Comparison of ENCODE assay signal across 1 cellular context in genomic region chr4:25312496-25313193, GRCh38.
TF ChIP-seq lines count a peak whose summit lies in the region.

A gene with protein sequence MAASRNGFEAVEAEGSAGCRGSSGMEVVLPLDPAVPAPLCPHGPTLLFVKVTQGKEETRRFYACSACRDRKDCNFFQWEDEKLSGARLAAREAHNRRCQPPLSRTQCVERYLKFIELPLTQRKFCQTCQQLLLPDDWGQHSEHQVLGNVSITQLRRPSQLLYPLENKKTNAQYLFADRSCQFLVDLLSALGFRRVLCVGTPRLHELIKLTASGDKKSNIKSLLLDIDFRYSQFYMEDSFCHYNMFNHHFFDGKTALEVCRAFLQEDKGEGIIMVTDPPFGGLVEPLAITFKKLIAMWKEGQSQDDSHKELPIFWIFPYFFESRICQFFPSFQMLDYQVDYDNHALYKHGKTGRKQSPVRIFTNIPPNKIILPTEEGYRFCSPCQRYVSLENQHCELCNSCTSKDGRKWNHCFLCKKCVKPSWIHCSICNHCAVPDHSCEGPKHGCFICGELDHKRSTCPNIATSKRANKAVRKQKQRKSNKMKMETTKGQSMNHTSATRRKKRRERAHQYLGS (plus strand): TSS chr4:25312774. CDS start chr4:25312810, 36 bp downstream.

TF ChIP-seq in K562, 482 proteins besides CTCF, POLR2A, EP300 and RAD21 (continued from another document and continues in another):
- TF ChIP-seq, protein P1, sequence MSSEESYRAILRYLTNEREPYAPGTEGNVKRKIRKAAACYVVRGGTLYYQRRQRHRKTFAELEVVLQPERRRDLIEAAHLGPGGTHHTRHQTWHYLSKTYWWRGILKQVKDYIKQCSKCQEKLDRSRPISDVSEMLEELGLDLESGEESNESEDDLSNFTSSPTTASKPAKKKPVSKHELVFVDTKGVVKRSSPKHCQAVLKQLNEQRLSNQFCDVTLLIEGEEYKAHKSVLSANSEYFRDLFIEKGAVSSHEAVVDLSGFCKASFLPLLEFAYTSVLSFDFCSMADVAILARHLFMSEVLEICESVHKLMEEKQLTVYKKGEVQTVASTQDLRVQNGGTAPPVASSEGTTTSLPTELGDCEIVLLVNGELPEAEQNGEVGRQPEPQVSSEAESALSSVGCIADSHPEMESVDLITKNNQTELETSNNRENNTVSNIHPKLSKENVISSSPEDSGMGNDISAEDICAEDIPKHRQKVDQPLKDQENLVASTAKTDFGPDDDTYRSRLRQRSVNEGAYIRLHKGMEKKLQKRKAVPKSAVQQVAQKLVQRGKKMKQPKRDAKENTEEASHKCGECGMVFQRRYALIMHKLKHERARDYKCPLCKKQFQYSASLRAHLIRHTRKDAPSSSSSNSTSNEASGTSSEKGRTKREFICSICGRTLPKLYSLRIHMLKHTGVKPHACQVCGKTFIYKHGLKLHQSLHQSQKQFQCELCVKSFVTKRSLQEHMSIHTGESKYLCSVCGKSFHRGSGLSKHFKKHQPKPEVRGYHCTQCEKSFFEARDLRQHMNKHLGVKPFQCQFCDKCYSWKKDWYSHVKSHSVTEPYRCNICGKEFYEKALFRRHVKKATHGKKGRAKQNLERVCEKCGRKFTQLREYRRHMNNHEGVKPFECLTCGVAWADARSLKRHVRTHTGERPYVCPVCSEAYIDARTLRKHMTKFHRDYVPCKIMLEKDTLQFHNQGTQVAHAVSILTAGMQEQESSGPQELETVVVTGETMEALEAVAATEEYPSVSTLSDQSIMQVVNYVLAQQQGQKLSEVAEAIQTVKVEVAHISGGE (CRISPR knock-in tag; IDR thresholded peaks at IDR 0.05), result peak in 1 of 3 experiments; percentile 67; a peak in 2 of 6 replicates
- TF ChIP-seq KDM2B (CRISPR knock-in tag; IDR thresholded peaks at IDR 0.05) (no peak), ZBTB7A (IDR thresholded peaks at IDR 0.05; ENCODE audit: borderline replicate concordance, control insufficient read depth, low read depth, low read length) (peak; percentile 88), HES1 (IDR thresholded peaks at IDR 0.05; ENCODE audit: low read depth) (no peak), CC2D1A (IDR thresholded peaks at IDR 0.05) (peak; percentile 70; the same call in 1 of the 2 replicates), SETDB1 (IDR thresholded peaks at IDR 0.05; ENCODE audit: low read length) (no peak), GTF2B (IDR thresholded peaks at IDR 0.05; ENCODE audit: extremely low read depth, insufficient read length) (no peak), KLF1 (tag; IDR thresholded peaks at IDR 0.05) (peak; percentile 64; the same call in 1 of the 2 replicates), ZNF507 (tag; conservative IDR thresholded peaks at IDR 0.05) (no peak), CBX8 (IDR thresholded peaks at IDR 0.05; ENCODE audit: borderline replicate concordance, extremely low read depth, low read depth, low read length, poor library complexity, severe bottlenecking) (no peak), TEAD1 (CRISPR knock-in tag; IDR thresholded peaks at IDR 0.05) (peak; percentile 95 to 96), FOXM1 (IDR thresholded peaks at IDR 0.05; ENCODE audit: low read depth) (peak; percentile 26; the same call in 1 of the 2 replicates), FOXM1 (CRISPR knock-in tag; IDR thresholded peaks at IDR 0.05; ENCODE audit: low read depth) (no peak; the same call in 1 of the 2 replicates), TAF7 (tag; IDR thresholded peaks at IDR 0.05) (peak; percentile 90), SNIP1 (IDR thresholded peaks at IDR 0.05; ENCODE audit: low read depth) (peak; percentile 99), NCOA2 (IDR thresholded peaks at IDR 0.05; ENCODE audit: partially characterized antibody in 2 of 2) (no peak), DDX20 (tag; IDR thresholded peaks at IDR 0.05; ENCODE audit: low read depth) (no peak), CHD4 (IDR thresholded peaks at IDR 0.05; ENCODE audit: insufficient read depth, insufficient replicate concordance, low read depth, low read length, poor library complexity, severe bottlenecking) (no peak), RNF2 (IDR thresholded peaks at IDR 0.05) (peak; percentile 58; the same call in 1 of the 2 replicates), ELF1 (tag; IDR thresholded peaks at IDR 0.05) (peak; percentile 52; the same call in 1 of the 2 replicates), SMAD3 (CRISPR knock-in tag; conservative IDR thresholded peaks at IDR 0.05) (0 out of 2 replicates have a peak, but pooled peaks have one; percentile 61), SIN3A (IDR thresholded peaks at IDR 0.05; ENCODE audit: borderline replicate concordance in 2 of 2, control insufficient read depth in 1 of 2, low read depth in 2 of 2, low read length in 2 of 2) (peak; percentile 68 to 77; a peak in 2 of 4 replicates), RAD51 (IDR thresholded peaks at IDR 0.05; ENCODE audit: borderline replicate concordance, low read depth) (no peak), XRCC5 (IDR thresholded peaks at IDR 0.05; ENCODE audit: low read depth, low read length) (peak; percentile 100), ZZZ3 (IDR thresholded peaks at IDR 0.05) (peak; percentile 91), NCOA6 (IDR thresholded peaks at IDR 0.05) (no peak), ZBTB9 (CRISPR knock-in tag; IDR thresholded peaks at IDR 0.05) (no peak), BRD9 (IDR thresholded peaks at IDR 0.05; ENCODE audit: low read depth, partially characterized antibody) (no peak), ZNF79 (CRISPR knock-in tag; IDR thresholded peaks at IDR 0.05; ENCODE audit: low read depth) (no peak), ZBTB8A (IDR thresholded peaks at IDR 0.05; ENCODE audit: partially characterized antibody) (no peak), ZNF778 (CRISPR knock-in tag; IDR thresholded peaks at IDR 0.05) (no peak), SRSF7 (optimal IDR thresholded peaks at IDR 0.05; ENCODE audit: low read depth, low read length) (no peak), FUS (optimal IDR thresholded peaks at IDR 0.05; ENCODE audit: low read depth, low read length) (no peak), ZNF76 (CRISPR knock-in tag; IDR thresholded peaks at IDR 0.05; ENCODE audit: borderline replicate concordance) (peak; percentile 99), KLF13 (tag; IDR thresholded peaks at IDR 0.05; ENCODE audit: borderline replicate concordance, low read depth) (peak; percentile 74), MYNN (IDR thresholded peaks at IDR 0.05) (peak; percentile 43; the same call in 1 of the 2 replicates), MYNN (CRISPR knock-in tag; IDR thresholded peaks at IDR 0.05) (no peak), ZNF146 (CRISPR knock-in tag; IDR thresholded peaks at IDR 0.05; ENCODE audit: unreplicated experiment) (no peak), HDAC2 (IDR thresholded peaks at IDR 0.05) (no peak), ZNF280A (IDR thresholded peaks at IDR 0.05; ENCODE audit: low read depth, partially characterized antibody) (no peak), MCM5 (IDR thresholded peaks at IDR 0.05; ENCODE audit: low read depth) (no peak), ETV5 (CRISPR knock-in tag; IDR thresholded peaks at IDR 0.05; ENCODE audit: low read depth) (peak; percentile 68), KLF6 (CRISPR knock-in tag; IDR thresholded peaks at IDR 0.05; ENCODE audit: borderline replicate concordance) (no peak; the same call in 1 of the 2 replicates), RBM14 (IDR thresholded peaks at IDR 0.05; ENCODE audit: borderline replicate concordance, insufficient read depth, low read depth, low read length) (no peak), TEAD2 (tag; IDR thresholded peaks at IDR 0.05) (peak; percentile 79), CCNT2 (IDR thresholded peaks at IDR 0.05; ENCODE audit: borderline replicate concordance, extremely low read depth, insufficient read length, low read depth, low read length) (peak; percentile 95), HSF4 (CRISPR knock-in tag; IDR thresholded peaks at IDR 0.05; ENCODE audit: borderline replicate concordance) (no peak), ZNF551 (CRISPR knock-in tag; IDR thresholded peaks at IDR 0.05) (no peak), TARDBP (IDR thresholded peaks at IDR 0.05) (no peak; the same call in 1 of the 2 replicates), ETV6 (IDR thresholded peaks at IDR 0.05; ENCODE audit: borderline replicate concordance in 1 of 2, low read depth in 2 of 2, low read length in 1 of 2) (no peak), ETV6 (CRISPR knock-in tag; IDR thresholded peaks at IDR 0.05; ENCODE audit: borderline replicate concordance) (0 out of 2 replicates have a peak, but pooled peaks have one; percentile 29), LEF1 (IDR thresholded peaks at IDR 0.05) (no peak; the same call in 1 of the 2 replicates)
- TF ChIP-seq, protein P2, sequence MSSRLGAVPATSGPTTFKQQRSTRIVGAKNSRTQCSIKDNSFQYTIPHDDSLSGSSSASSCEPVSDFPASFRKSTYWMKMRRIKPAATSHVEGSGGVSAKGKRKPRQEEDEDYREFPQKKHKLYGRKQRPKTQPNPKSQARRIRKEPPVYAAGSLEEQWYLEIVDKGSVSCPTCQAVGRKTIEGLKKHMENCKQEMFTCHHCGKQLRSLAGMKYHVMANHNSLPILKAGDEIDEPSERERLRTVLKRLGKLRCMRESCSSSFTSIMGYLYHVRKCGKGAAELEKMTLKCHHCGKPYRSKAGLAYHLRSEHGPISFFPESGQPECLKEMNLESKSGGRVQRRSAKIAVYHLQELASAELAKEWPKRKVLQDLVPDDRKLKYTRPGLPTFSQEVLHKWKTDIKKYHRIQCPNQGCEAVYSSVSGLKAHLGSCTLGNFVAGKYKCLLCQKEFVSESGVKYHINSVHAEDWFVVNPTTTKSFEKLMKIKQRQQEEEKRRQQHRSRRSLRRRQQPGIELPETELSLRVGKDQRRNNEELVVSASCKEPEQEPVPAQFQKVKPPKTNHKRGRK (tag; IDR thresholded peaks at IDR 0.05), result no peak
- TF ChIP-seq, protein P3, sequence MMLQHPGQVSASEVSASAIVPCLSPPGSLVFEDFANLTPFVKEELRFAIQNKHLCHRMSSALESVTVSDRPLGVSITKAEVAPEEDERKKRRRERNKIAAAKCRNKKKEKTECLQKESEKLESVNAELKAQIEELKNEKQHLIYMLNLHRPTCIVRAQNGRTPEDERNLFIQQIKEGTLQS (IDR thresholded peaks at IDR 0.05), result no peak
- TF ChIP-seq, protein P3 (CRISPR knock-in tag; conservative IDR thresholded peaks at IDR 0.05), result no peak; the same call in 1 of the 2 replicates
- TF ChIP-seq, protein P4, sequence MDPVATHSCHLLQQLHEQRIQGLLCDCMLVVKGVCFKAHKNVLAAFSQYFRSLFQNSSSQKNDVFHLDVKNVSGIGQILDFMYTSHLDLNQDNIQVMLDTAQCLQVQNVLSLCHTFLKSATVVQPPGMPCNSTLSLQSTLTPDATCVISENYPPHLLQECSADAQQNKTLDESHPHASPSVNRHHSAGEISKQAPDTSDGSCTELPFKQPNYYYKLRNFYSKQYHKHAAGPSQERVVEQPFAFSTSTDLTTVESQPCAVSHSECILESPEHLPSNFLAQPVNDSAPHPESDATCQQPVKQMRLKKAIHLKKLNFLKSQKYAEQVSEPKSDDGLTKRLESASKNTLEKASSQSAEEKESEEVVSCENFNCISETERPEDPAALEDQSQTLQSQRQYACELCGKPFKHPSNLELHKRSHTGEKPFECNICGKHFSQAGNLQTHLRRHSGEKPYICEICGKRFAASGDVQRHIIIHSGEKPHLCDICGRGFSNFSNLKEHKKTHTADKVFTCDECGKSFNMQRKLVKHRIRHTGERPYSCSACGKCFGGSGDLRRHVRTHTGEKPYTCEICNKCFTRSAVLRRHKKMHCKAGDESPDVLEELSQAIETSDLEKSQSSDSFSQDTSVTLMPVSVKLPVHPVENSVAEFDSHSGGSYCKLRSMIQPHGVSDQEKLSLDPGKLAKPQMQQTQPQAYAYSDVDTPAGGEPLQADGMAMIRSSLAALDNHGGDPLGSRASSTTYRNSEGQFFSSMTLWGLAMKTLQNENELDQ (CRISPR knock-in tag; IDR thresholded peaks at IDR 0.05; ENCODE audit: borderline replicate concordance), result no peak
- TF ChIP-seq, protein P5, sequence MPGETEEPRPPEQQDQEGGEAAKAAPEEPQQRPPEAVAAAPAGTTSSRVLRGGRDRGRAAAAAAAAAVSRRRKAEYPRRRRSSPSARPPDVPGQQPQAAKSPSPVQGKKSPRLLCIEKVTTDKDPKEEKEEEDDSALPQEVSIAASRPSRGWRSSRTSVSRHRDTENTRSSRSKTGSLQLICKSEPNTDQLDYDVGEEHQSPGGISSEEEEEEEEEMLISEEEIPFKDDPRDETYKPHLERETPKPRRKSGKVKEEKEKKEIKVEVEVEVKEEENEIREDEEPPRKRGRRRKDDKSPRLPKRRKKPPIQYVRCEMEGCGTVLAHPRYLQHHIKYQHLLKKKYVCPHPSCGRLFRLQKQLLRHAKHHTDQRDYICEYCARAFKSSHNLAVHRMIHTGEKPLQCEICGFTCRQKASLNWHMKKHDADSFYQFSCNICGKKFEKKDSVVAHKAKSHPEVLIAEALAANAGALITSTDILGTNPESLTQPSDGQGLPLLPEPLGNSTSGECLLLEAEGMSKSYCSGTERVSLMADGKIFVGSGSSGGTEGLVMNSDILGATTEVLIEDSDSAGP (CRISPR knock-in tag; IDR thresholded peaks at IDR 0.05), result no peak
